ENCODE assay signal across 17 cellular contexts in the genomic region with DNA sequence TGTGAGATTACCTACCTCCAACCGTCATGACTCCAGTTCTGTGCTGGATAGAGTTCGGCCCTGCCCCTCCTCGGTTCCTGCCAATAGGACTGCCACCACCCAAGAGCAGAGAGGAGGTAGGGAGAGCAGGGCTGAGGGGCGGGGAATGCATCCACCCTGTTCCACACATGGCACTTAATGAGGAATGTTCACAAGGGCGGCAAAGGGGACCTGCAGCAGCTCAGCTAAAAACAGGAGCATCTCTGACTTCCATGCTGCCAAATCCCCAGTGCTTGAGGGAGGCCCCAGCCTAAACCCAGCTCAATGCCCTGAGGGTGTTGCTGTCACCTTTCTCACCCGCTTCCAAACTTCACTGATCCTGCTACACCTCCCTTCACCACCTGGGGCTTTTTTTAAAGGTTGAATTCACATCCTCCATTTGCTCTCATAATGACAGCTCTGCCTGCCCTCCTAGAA. TPM values are rescaled to one million over a fixed set of nuclear protein-coding genes. Genes with fewer than 3 reads are reported as not detected.
DNase-seq lines count a peak whose midpoint lies in the region; ATAC-seq, FAIRE-seq and TF ChIP-seq lines count a peak whose summit lies in the region.
"Had no signal": no experiment of that assay in that cellular context is flagged by ENCODE, and none has a peak within 500 bp of the region (broad histone marks: within the 10 kb centered on the region; RNA-seq: fewer than 3 reads in every experiment).

No MANE protein-coding gene starts in this region.

- peaks cover 1% of the 10 kb centered on the region for H3K27me3 ChIP-seq in bronchial epithelial cell (ENCODE audit: control insufficient read depth, insufficient read depth, low read length)

- intact Hi-C loops in left colon (cut with DNase I, micrococcal nuclease): no loop called here

- DNase-seq in GM12891 (ENCODE audit: insufficient read length, low spot score) (peak; percentile 37), bronchial epithelial cell (ENCODE audit: low read depth) (no peak), left colon (peak; percentile 32 to 42), mucosa of gallbladder (ENCODE audit: low spot score) (no peak), MV-4-11 (lab: John Stamatoyannopoulos, UW) (no peak), activated gamma-delta T cell treated with Interleukin-2 at 50 U/mL for 16 hours (no peak)
- no peak for DNase-seq in stimulated activated CD4-positive, alpha-beta T cell treated with anti-CD3 and anti-CD28 coated beads, Interleukin-4, amount 100 ng/mL, for 1 hour
- DNase-seq: activated CD4-positive, alpha-beta T cell treated with anti-CD3 and anti-CD28 coated beads, Interleukin-2, amount 10 ng/mL, durations not matched to agents 24 days and 14 days; CD4-positive, CD25-positive, alpha-beta regulatory T cell; HCEC 1CT had no signal

- no peaks in the 10 kb centered on the region for H3K36me3 ChIP-seq in bronchial epithelial cell (ENCODE audit: control insufficient read depth, insufficient read depth, low read length)
- H3K36me3 ChIP-seq: esophagus muscularis mucosa had no signal

- no peak overlapping the region for H3K4me3 ChIP-seq in bronchial epithelial cell (ENCODE audit: low read depth, low read length)
- H3K4me3 ChIP-seq: esophagus muscularis mucosa, hepatocyte, lung, skin epidermis had no signal

- FAIRE-seq in GM12891 (lab: Jason Lieb, UNC) (peak; percentile 43), bronchial epithelial cell (lab: Jason Lieb, UNC) (peak; percentile 76)
- FAIRE-seq: RCC 7860 had no signal

- ATAC-seq in HG02870 (IDR thresholded peaks at IDR 0.05; ENCODE audit: unreplicated experiment) (peak; percentile 22), left colon (peak; percentile 48)

- TF ChIP-seq CTCF in bronchial epithelial cell (IDR thresholded peaks at IDR 0.05; ENCODE audit: insufficient read depth, low read length, severe bottlenecking): no peak

- no peak for TF ChIP-seq POLR2A in GM12891 (IDR thresholded peaks at IDR 0.05; ENCODE audit: low read depth, low read length)

TF ChIP-seq in GM12891, 5 proteins besides CTCF, POLR2A, EP300 and RAD21:
- no peak for TF ChIP-seq SPI1 (IDR thresholded peaks at IDR 0.05; ENCODE audit: low read depth, low read length)
- TF ChIP-seq TAF1 (IDR thresholded peaks at IDR 0.05; ENCODE audit: low read depth, low read length): no peak

RNA-seq across cellular contexts. Expression of gene DELE1, which starts 7.8 kb away (rescaled TPM):
- 32.8 TPM for polyA plus RNA-seq in GM12891 (2012; ENCODE audit: low read depth, missing spikeins)
- total RNA-seq in bronchial epithelial cell: 14.0 and 19.2 TPM in 2 replicates
- 10 to 100 TPM; 77.8 to 99.1 TPM for total RNA-seq in left colon
- total RNA-seq in mucosa of gallbladder: 72.4 TPM

RNA-seq across cellular contexts. Expression of gene PCDH1, which starts 37.7 kb away (rescaled TPM):
- polyA plus RNA-seq in GM12891 (2012; ENCODE audit: low read depth, missing spikeins): 0.15 TPM
- total RNA-seq in bronchial epithelial cell (85.3 and 140 TPM in 2 replicates), left colon (100 to 1,000 TPM; 133 to 147 TPM), mucosa of gallbladder (90.6 TPM)
- total RNA-seq: activated CD4-positive, alpha-beta T cell treated with anti-CD3 and anti-CD28 coated beads, Interleukin-2, amount 10 ng/mL, durations not matched to agents 24 days and 14 days had no signal

RNA-seq across cellular contexts. Expression of gene PCDH12, which starts 42.1 kb away (rescaled TPM):
- polyA plus RNA-seq in GM12891 (2012; ENCODE audit: low read depth, missing spikeins): 0.04 TPM
- total RNA-seq in bronchial epithelial cell (under 0.01 and 0.26 TPM in 2 replicates), left colon (1 to 10 TPM in 1 of 2 donors, under 1 TPM in 1; 0.95 to 2.1 TPM), mucosa of gallbladder (3.6 TPM)
- total RNA-seq: CD4-positive, CD25-positive, alpha-beta regulatory T cell; G401 had no signal

RNA-seq across cellular contexts. Expression of gene RNF14, which starts 53.0 kb away (rescaled TPM):
- polyA plus RNA-seq in GM12891 (2012; ENCODE audit: low read depth, missing spikeins): 20.1 TPM
- total RNA-seq in bronchial epithelial cell (43.3 and 49.8 TPM in 2 replicates), left colon (10 to 100 TPM; 69.3 to 72.0 TPM), mucosa of gallbladder (62.7 TPM)

Comparison
In these comparisons a context has a peak if more than half of its experiments do, and no peak if none do; other contexts are left out.
1. DNase-seq: peak in GM12891 (single experiment) and left colon (2 of 2); none in bronchial epithelial cell (single experiment), stimulated activated CD4-positive, alpha-beta T cell treated with anti-CD3 and anti-CD28 coated beads, Interleukin-4, amount 100 ng/mL, for 1 hour (single experiment), mucosa of gallbladder (single experiment), MV-4-11 (single experiment) and activated gamma-delta T cell treated with Interleukin-2 at 50 U/mL for 16 hours (single experiment).